ENCODE assay signal across 7 cellular contexts in genomic region chr9:73349476-73349875, GRCh38.
"Had no signal": no experiment of that assay in that cellular context is flagged by ENCODE, and none has a peak within 500 bp of the region (broad histone marks: within the 10 kb centered on the region; RNA-seq: fewer than 3 reads in every experiment).

No MANE protein-coding gene starts in this region.

- H3K4me3 ChIP-seq: GM23338 had no signal

- FAIRE-seq: H1, H54, HepG2 had no signal

- H3K4me2 ChIP-seq: GM23338 had no signal

- H2AFZ ChIP-seq: GM23338 had no signal

- H3K27ac ChIP-seq: HL-60 had no signal

- DNase-seq: H9, HCEC 1CT had no signal
